In the genomic region with DNA sequence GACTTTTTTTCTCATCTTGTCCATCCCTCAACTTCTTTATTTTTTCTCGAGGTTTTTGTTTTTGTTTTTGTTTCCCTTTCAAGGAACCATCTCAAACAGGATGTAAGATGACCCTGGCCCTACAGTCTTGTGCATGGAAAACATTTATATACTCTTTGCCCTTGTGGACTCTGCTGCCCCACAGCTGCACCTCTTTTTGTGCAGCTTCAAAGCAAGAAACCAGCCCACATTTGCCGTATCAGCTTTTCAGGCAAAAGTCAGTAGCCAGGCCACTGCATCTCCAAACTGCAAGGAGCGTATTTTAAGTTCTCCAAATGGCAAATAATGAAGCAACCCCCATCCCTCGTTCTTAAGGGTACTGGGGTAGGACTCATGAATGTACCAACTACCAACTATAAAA, we compare ENCODE assay signal across 29 cellular contexts.
"Had no signal": no experiment of that assay in that cellular context is flagged by ENCODE, and none has a peak within 500 bp of the region (broad histone marks: within the 10 kb centered on the region; RNA-seq: fewer than 3 reads in every experiment).

No MANE protein-coding gene starts in this region.

- H3K9ac ChIP-seq: parathyroid adenoma had no signal

- H3K4me2 ChIP-seq: hepatocyte had no signal

- H3K79me2 ChIP-seq: hepatocyte, parathyroid adenoma had no signal

- H3K4me1 Mint-ChIP-seq: endodermal cell; mesothelial cell of epicardium; naive B cell; stimulated activated memory B cell treated with anti-CD40 and anti-IgM and Interleukin-4, amounts not matched to agents 10 μg/mL and 1 μg/mL and 100 μg/mL, for 72 hours had no signal

- H3K27ac ChIP-seq: colonic mucosa, epithelial cell of prostate, gastrocnemius medialis, heart left ventricle, hepatocyte, left lung, neutrophil, parathyroid adenoma, testis, tibial artery had no signal

- H2AFZ ChIP-seq: hepatocyte, parathyroid adenoma had no signal

- H3K27me3 Mint-ChIP-seq: dendritic cell treated with granulocyte-macrophage colony-stimulating factor and Interleukin-4, amounts not matched to agents 40 ng/mL and 50 ng/mL, for 4 days; naive B cell; natural killer cell treated with Interleukin-12 subunit alpha and Interleukin-12 subunit beta and Interleukin-15 and Interleukin-18, amount 100 ng/mL, for 72 hours; progenitor cell of endocrine pancreas; stimulated activated memory B cell treated with anti-CD40 and anti-IgM and Interleukin-4, amounts not matched to agents 10 μg/mL and 1 μg/mL and 100 μg/mL, for 72 hours; type B pancreatic cell had no signal

- H3K9me3 Mint-ChIP-seq: type B pancreatic cell had no signal

- H3K27me3 ChIP-seq: colonic mucosa, gastrocnemius medialis, heart left ventricle, hepatocyte, left lung, neutrophil, testis, tibial artery had no signal

- H3K9me3 ChIP-seq: colonic mucosa, gastrocnemius medialis, heart left ventricle, mucosa of descending colon, neutrophil, testis, tibial artery had no signal

- H3K4me1 ChIP-seq: colonic mucosa, gastrocnemius medialis, heart left ventricle, left lung, parathyroid adenoma, testis, tibial artery had no signal

- H3K4me3 Mint-ChIP-seq: dendritic cell treated with granulocyte-macrophage colony-stimulating factor and Interleukin-4, amounts not matched to agents 40 ng/mL and 50 ng/mL, for 4 days; endodermal cell; mesothelial cell of epicardium; naive B cell; natural killer cell treated with Interleukin-12 subunit alpha and Interleukin-12 subunit beta and Interleukin-15 and Interleukin-18, amount 100 ng/mL, for 72 hours; stimulated activated memory B cell treated with anti-CD40 and anti-IgM and Interleukin-4, amounts not matched to agents 10 μg/mL and 1 μg/mL and 100 μg/mL, for 72 hours; type B pancreatic cell had no signal

- H3K36me3 Mint-ChIP-seq: mesothelial cell of epicardium; naive B cell; stimulated activated memory B cell treated with anti-CD40 and anti-IgM and Interleukin-4, amounts not matched to agents 10 μg/mL and 1 μg/mL and 100 μg/mL, for 72 hours; type B pancreatic cell had no signal

- H3K36me3 ChIP-seq: colonic mucosa, gastrocnemius medialis, heart left ventricle, left lung, neutrophil, tibial artery had no signal

- ATAC-seq: esophagus mucosa; gastrocnemius medialis; heart left ventricle; left cardiac atrium; left lung; mucosa of descending colon; natural killer cell treated with Interleukin-12 subunit alpha and Interleukin-12 subunit beta and Interleukin-15 and Interleukin-18, amount 100 ng/mL, for 72 hours; sciatic nerve; stimulated activated memory B cell treated with anti-CD40 and anti-IgM and Interleukin-4, amounts not matched to agents 10 μg/mL and 1 μg/mL and 100 μg/mL, for 72 hours; stimulated activated naive CD8-positive, alpha-beta T cell treated with anti-CD3 and anti-CD28 coated beads, Interleukin-15, Interleukin-2, amounts not matched to agents 100 U/mL and 50 U/mL, for 24 hours had no signal

- H3K27ac Mint-ChIP-seq: dendritic cell treated with granulocyte-macrophage colony-stimulating factor and Interleukin-4, amounts not matched to agents 40 ng/mL and 50 ng/mL, for 4 days; endodermal cell; mesothelial cell of epicardium; naive B cell; natural killer cell treated with Interleukin-12 subunit alpha and Interleukin-12 subunit beta and Interleukin-15 and Interleukin-18, amount 100 ng/mL, for 72 hours; progenitor cell of endocrine pancreas; stimulated activated memory B cell treated with anti-CD40 and anti-IgM and Interleukin-4, amounts not matched to agents 10 μg/mL and 1 μg/mL and 100 μg/mL, for 72 hours; type B pancreatic cell had no signal

- H3K4me3 ChIP-seq: colonic mucosa, gastrocnemius medialis, heart left ventricle, hepatocyte, left lung, mucosa of descending colon, testis, tibial artery had no signal

- DNase-seq: colonic mucosa; effector CD8-positive, alpha-beta T cell; endodermal cell; foreskin fibroblast; gastrocnemius medialis; heart left ventricle; left cardiac atrium; left lung; mesenchymal stem cell; mucosa of descending colon; naive B cell; stimulated activated CD4-positive, alpha-beta T cell treated with anti-CD3 and anti-CD28 coated beads, Interleukin-2, amount 100 ng/mL, for 24 hours; stimulated activated CD4-positive, alpha-beta T cell treated with anti-CD3 and anti-CD28 coated beads, Interleukin-4, amount 100 ng/mL, for 24 hours; stimulated activated naive CD8-positive, alpha-beta T cell treated with anti-CD3 and anti-CD28 coated beads, Interleukin-15, Interleukin-2, amounts not matched to agents 100 U/mL and 50 U/mL, for 24 hours; substantia nigra; testis; tibial artery had no signal
